12 cellular contexts compared by ENCODE assay signal in the genomic region with DNA sequence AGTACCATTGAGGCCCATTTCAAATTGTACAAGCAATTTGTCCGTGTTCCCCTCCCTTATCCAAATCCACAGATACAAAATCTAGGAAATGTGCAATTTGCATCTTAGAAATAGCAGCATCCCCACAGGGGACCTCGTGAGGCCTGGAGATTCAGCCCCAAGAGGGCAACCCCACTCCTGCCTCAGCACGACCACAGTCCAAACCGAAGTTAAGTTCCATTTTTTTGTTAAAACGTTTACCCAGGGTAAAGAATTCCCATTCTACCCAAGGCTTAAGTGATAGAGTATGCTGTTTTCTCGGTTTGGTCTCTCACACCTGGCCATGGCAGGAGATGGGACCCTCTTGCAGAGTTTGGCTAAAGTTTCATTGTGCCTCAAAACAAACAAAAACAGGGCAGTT. TPM values are rescaled to one million over a fixed set of nuclear protein-coding genes. Genes with fewer than 3 reads are reported as not detected.
DNase-seq lines count a peak whose midpoint lies in the region; ATAC-seq and TF ChIP-seq lines count a peak whose summit lies in the region.
"Had no signal": no experiment of that assay in that cellular context is flagged by ENCODE, and none has a peak within 500 bp of the region (broad histone marks: within the 10 kb centered on the region; RNA-seq: fewer than 3 reads in every experiment).

No MANE protein-coding gene starts in this region.

- TF ChIP-seq CTCF in SK-N-SH (IDR thresholded peaks at IDR 0.05) (no peak), WTC11 (IDR thresholded peaks at IDR 0.05) (no peak), GM10248 (IDR thresholded peaks at IDR 0.05; ENCODE audit: control extremely low read depth, extremely low read depth, low read depth, missing control alignments) (no peak)

- H4K20me1 ChIP-seq in SK-N-SH (ENCODE audit: insufficient read depth): no peaks in the 10 kb centered on the region

- H3K9me3 ChIP-seq in SK-N-SH: no peaks in the 10 kb centered on the region
- H3K9me3 ChIP-seq: MG63 had no signal

- no peak for TF ChIP-seq RAD21 in SK-N-SH (IDR thresholded peaks at IDR 0.05; ENCODE audit: low read length)

- H3K27ac Mint-ChIP-seq in WTC11 (peak overlapping the region; percentile 78; the same call in 1 of the 2 replicates), immature natural killer cell (peak overlapping the region in 4 of 6 donors; percentile 51 to 60 (median 58))
- H3K27ac Mint-ChIP-seq: activated naive CD8-positive, alpha-beta T cell treated with anti-CD3 and anti-CD28 coated beads, Interleukin-2, amount 10 ng/mL, durations not matched to agents 7 days and 5 days; memory B cell had no signal

- DNase-seq in SK-N-SH (no peak), WTC11 (ENCODE audit: low spot score) (no peak), immature natural killer cell (no peak), GM10248 (ENCODE audit: extremely low spot score) (no peak), NAMALWA (ENCODE audit: low spot score) (no peak)
- peak; percentile 14 for DNase-seq in stimulated activated CD8-positive, alpha-beta memory T cell treated with anti-CD3 and anti-CD28 coated beads, Interleukin-4, amount 100 ng/mL, for 48 hours
- DNase-seq: 8988T, MG63 had no signal

- H3K27me3 Mint-ChIP-seq in WTC11 (ENCODE audit: low read depth): no peaks in the 10 kb centered on the region
- H3K27me3 Mint-ChIP-seq in immature natural killer cell (ENCODE audit: low read depth in 3 of 3): no peaks in the 10 kb centered on the region
- H3K27me3 Mint-ChIP-seq: activated naive CD8-positive, alpha-beta T cell treated with anti-CD3 and anti-CD28 coated beads, Interleukin-2, amount 10 ng/mL, durations not matched to agents 7 days and 5 days; memory B cell had no signal

- peaks cover 23 to 48% of the 10 kb centered on the region in 2 experiments for H3K36me3 ChIP-seq in SK-N-SH (replicated peaks in 1 of 2; ENCODE audit: control insufficient read depth in 1 of 2, insufficient read depth in 2 of 2, low read length in 1 of 2)

- CTCF ChIA-PET in SK-N-SH (lab: Yijun Ruan, JAX): no interaction called here
- CTCF ChIA-PET in WTC11 (lab: Charles Lee): interaction anchor here (0.8 kb wide), 1 partner anchor 188 kb away, joined by 3 read pairs; no protein-coding TSS in a partner anchor
- CTCF ChIA-PET in GM10248 (lab: Yijun Ruan, JAX): interaction anchor here (10.4 kb wide), 1 partner anchor 161 kb away, joined by 133 read pairs; a partner anchor contains a TSS

- H3K36me3 Mint-ChIP-seq in WTC11 (peaks cover 27% of the 10 kb centered on the region), immature natural killer cell (peaks cover 8 to 26% (median 8%) of the 10 kb centered on the region in 3 donors)

- no peak overlapping the region for H3K4me3 ChIP-seq in SK-N-SH (ENCODE audit: low read depth in 2 of 2, low read length in 1 of 2)
- H3K4me3 ChIP-seq: MG63 had no signal

- no peak overlapping the region for H3K4me3 Mint-ChIP-seq in WTC11
- H3K4me3 Mint-ChIP-seq in immature natural killer cell: no peak overlapping the region
- H3K4me3 Mint-ChIP-seq: activated naive CD8-positive, alpha-beta T cell treated with anti-CD3 and anti-CD28 coated beads, Interleukin-2, amount 10 ng/mL, durations not matched to agents 7 days and 5 days; memory B cell had no signal

- H3K9ac ChIP-seq in SK-N-SH: no peak overlapping the region

- peaks cover 12% of the 10 kb centered on the region for H3F3A ChIP-seq in SK-N-SH (replicated peaks; ENCODE audit: insufficient read depth)

- POLR2A ChIA-PET in SK-N-SH (lab: Yijun Ruan, JAX): no interaction called here
- POLR2A ChIA-PET in WTC11 (lab: Charles Lee): no interaction called here
- POLR2A ChIA-PET in GM10248 (lab: Yijun Ruan, JAX): no interaction called here

- TF ChIP-seq EP300 in SK-N-SH (IDR thresholded peaks at IDR 0.05; ENCODE audit: borderline replicate concordance in 1 of 2, low read depth in 1 of 2, low read length in 1 of 2): no peak

- 0 out of 2 replicates have a peak overlapping the region, but pooled peaks have one; percentile 32 for H3K4me2 ChIP-seq in SK-N-SH

- no peaks in the 10 kb centered on the region for H3K27me3 ChIP-seq in SK-N-SH (ENCODE audit: insufficient read depth)
- H3K27me3 ChIP-seq: MG63 had no signal

- H3K27ac ChIP-seq in SK-N-SH (ENCODE audit: low read depth in 2 of 2, low read length in 1 of 2): peak overlapping the region in 1 of 2 experiments; percentile 89

- H3K9me2 ChIP-seq in SK-N-SH: no peaks in the 10 kb centered on the region

- 0 out of 2 replicates have a peak, but pooled peaks cover 12% of the 10 kb centered on the region for H3K79me2 ChIP-seq in SK-N-SH (ENCODE audit: insufficient read depth)

- no peaks in the 10 kb centered on the region for H3K9me3 Mint-ChIP-seq in WTC11
- H3K9me3 Mint-ChIP-seq in immature natural killer cell: no peaks in the 10 kb centered on the region
- H3K9me3 Mint-ChIP-seq: activated naive CD8-positive, alpha-beta T cell treated with anti-CD3 and anti-CD28 coated beads, Interleukin-2, amount 10 ng/mL, durations not matched to agents 7 days and 5 days; memory B cell had no signal

- no peak overlapping the region for H2AFZ ChIP-seq in SK-N-SH (ENCODE audit: low read depth)

- 88% methylated on average over 6 of the region's 6 CpGs for WGBS in SK-N-SH (ENCODE audit: low lambda C conversion rate)

- H3K4me1 Mint-ChIP-seq in WTC11 (peaks cover 13% of the 10 kb centered on the region), immature natural killer cell (peaks cover 0 to 2% of the 10 kb centered on the region in 2 donors)
- H3K4me1 Mint-ChIP-seq: memory B cell had no signal

- ATAC-seq in SK-N-SH treated with all-trans-retinoic acid at 6 μM for 48 hours (no peak), WTC11 (no peak), HG03159 (IDR thresholded peaks at IDR 0.05; ENCODE audit: unreplicated experiment) (no peak)

- H3K4me1 ChIP-seq in SK-N-SH (ENCODE audit: control insufficient read depth in 1 of 2, insufficient read depth in 2 of 2, low read depth in 1 of 2, low read length in 1 of 2): peaks cover 8 to 21% of the 10 kb centered on the region in 2 experiments

TF ChIP-seq in SK-N-SH, 30 proteins besides CTCF, POLR2A, EP300 and RAD21 (continues in another document):
- TF ChIP-seq TCF12 (IDR thresholded peaks at IDR 0.05) (no peak), POLR2AphosphoS5 (IDR thresholded peaks at IDR 0.05; ENCODE audit: low read depth, low read length) (no peak), SMC3 (IDR thresholded peaks at IDR 0.05; ENCODE audit: low read depth, low read length) (no peak), GABPA (IDR thresholded peaks at IDR 0.05; ENCODE audit: low read depth) (no peak)
- TF ChIP-seq, protein P1, sequence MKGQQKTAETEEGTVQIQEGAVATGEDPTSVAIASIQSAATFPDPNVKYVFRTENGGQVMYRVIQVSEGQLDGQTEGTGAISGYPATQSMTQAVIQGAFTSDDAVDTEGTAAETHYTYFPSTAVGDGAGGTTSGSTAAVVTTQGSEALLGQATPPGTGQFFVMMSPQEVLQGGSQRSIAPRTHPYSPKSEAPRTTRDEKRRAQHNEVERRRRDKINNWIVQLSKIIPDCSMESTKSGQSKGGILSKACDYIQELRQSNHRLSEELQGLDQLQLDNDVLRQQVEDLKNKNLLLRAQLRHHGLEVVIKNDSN (IDR thresholded peaks at IDR 0.05; ENCODE audit: borderline replicate concordance, low read depth): no peak

TF ChIP-seq in SK-N-SH treated with all-trans-retinoic acid at 6 μM for 48 hours, 23 proteins besides CTCF, POLR2A, EP300 and RAD21 (continues in another document):
- TF ChIP-seq, protein P2, sequence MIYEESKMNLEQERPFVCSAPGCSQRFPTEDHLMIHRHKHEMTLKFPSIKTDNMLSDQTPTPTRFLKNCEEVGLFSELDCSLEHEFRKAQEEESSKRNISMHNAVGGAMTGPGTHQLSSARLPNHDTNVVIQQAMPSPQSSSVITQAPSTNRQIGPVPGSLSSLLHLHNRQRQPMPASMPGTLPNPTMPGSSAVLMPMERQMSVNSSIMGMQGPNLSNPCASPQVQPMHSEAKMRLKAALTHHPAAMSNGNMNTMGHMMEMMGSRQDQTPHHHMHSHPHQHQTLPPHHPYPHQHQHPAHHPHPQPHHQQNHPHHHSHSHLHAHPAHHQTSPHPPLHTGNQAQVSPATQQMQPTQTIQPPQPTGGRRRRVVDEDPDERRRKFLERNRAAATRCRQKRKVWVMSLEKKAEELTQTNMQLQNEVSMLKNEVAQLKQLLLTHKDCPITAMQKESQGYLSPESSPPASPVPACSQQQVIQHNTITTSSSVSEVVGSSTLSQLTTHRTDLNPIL (CRISPR knock-in tag; IDR thresholded peaks at IDR 0.05; ENCODE audit: low read depth): no peak
- TF ChIP-seq ZFP3 (CRISPR knock-in tag; IDR thresholded peaks at IDR 0.05): no peak
- TF ChIP-seq BACH2 (CRISPR knock-in tag; IDR thresholded peaks at IDR 0.05; ENCODE audit: borderline replicate concordance): no peak
- TF ChIP-seq ZC3H10 (CRISPR knock-in tag; IDR thresholded peaks at IDR 0.05): no peak

TF ChIP-seq in WTC11, 78 proteins besides CTCF, POLR2A, EP300 and RAD21 (continues in another document):
- TF ChIP-seq, protein P3, sequence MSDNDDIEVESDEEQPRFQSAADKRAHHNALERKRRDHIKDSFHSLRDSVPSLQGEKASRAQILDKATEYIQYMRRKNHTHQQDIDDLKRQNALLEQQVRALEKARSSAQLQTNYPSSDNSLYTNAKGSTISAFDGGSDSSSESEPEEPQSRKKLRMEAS (CRISPR knock-in tag; IDR thresholded peaks at IDR 0.05): no peak

RNA-seq across cellular contexts. Expression of a gene that starts 41.2 kb away (rescaled TPM):
- polyA plus RNA-seq in SK-N-SH (2012; rRNA removed) (81.4 and 81.9 TPM in 2 replicates), immature natural killer cell (10 to 100 TPM in 1 of 3 donors, 1 to 10 TPM in 2; 3.2 to 31.4 (median 7.5) TPM)
- 25.9 and 40.7 TPM in 2 replicates for polyA plus RNA-seq in SK-N-SH (2012; cell fraction: cytosol; rRNA removed)
- polyA plus RNA-seq in SK-N-SH (2012; cell fraction: nucleus; rRNA removed): 413 and 515 TPM in 2 replicates
- 177 to 201 TPM (median 194 TPM) in 3 replicates for total RNA-seq in WTC11 (2021)
